Comparison of ENCODE assay signal across 11 cellular contexts in the genomic region with DNA sequence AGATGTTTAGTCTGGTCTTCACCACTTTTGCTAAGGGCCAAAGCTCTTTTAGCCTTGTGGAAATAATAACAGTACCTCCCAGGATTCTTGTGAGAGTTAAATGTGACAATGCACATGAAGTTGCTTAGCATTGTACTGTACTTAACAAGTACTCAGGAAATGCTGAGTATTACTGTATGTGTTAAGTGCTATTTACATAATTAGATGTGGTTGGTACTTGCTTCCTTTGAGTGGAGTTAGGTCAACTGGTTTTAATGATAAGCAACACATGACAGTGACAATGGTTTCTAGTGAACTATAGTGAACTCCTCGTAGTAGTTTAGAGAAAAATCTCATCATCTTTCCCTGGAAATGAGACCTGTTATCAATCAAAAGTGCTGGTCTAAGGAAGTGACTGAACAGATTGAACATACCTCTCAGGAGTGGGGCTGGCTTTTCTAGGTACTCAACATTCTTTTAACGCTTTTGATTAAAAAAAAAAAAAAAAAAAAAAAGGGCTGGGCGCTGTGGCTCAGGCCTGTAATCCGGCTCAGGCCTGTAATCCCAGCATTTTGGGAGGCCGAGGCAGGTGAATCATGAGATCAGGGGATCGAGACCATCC. TPM values are rescaled to one million over a fixed set of nuclear protein-coding genes. Genes with fewer than 3 reads are reported as not detected.
DNase-seq lines count a peak whose midpoint lies in the region; ATAC-seq and TF ChIP-seq lines count a peak whose summit lies in the region.
"Had no signal": no experiment of that assay in that cellular context is flagged by ENCODE, and none has a peak within 500 bp of the region (broad histone marks: within the 10 kb centered on the region; RNA-seq: fewer than 3 reads in every experiment).

No MANE protein-coding gene starts in this region.

- H3K4me3 ChIP-seq in foreskin fibroblast (ENCODE audit: low read depth in 1 of 2, low read length in 2 of 2) (no peak overlapping the region), A673 (ENCODE audit: low read depth, low read length, poor library complexity, severe bottlenecking) (no peak overlapping the region)

- CTCF ChIA-PET in MCF 10A (lab: Yijun Ruan, JAX) (interaction anchor here (0.6 to 1.2 kb wide), 4 partner anchors 10 to 87 kb away, joined by 3 read pairs; no protein-coding TSS in a partner anchor), A673 (lab: Charles Lee) (no interaction called here)

- H3K27me3 ChIP-seq in A673 (replicated peaks; ENCODE audit: insufficient read depth, low read depth, low read length, poor library complexity) = peaks cover under 1% of the 10 kb centered on the region

- peaks cover 25% of the 10 kb centered on the region for H3K4me1 Mint-ChIP-seq in CD14-positive monocyte
- peaks cover 5% of the 10 kb centered on the region for H3K4me1 Mint-ChIP-seq in MCF 10A (ENCODE audit: insufficient read depth, unreplicated experiment)
- H3K4me1 Mint-ChIP-seq: brain had no signal

- H3K4me3 Mint-ChIP-seq in CD14-positive monocyte (peak overlapping the region in 1 of 2 donors; percentile 75), MCF 10A (ENCODE audit: unreplicated experiment) (no peak overlapping the region)
- H3K4me3 Mint-ChIP-seq: brain had no signal

- H3K36me3 Mint-ChIP-seq in CD14-positive monocyte (peaks cover 0 to 3% of the 10 kb centered on the region in 2 donors), MCF 10A (ENCODE audit: insufficient read depth, unreplicated experiment) (peaks cover 5% of the 10 kb centered on the region)
- H3K36me3 Mint-ChIP-seq: brain had no signal

- H3K9me3 Mint-ChIP-seq in CD14-positive monocyte = peaks cover 2 to 19% (median 7%) of the 10 kb centered on the region in 7 donors
- no peaks in the 10 kb centered on the region for H3K9me3 Mint-ChIP-seq in MCF 10A (ENCODE audit: unreplicated experiment)

- no peaks in the 10 kb centered on the region for H3K4me1 ChIP-seq in A673 (ENCODE audit: insufficient read depth, low read length, poor library complexity, severe bottlenecking)

- TF ChIP-seq CTCF in CD14-positive monocyte (IDR thresholded peaks at IDR 0.05) = no peak
- TF ChIP-seq CTCF in foreskin fibroblast (IDR thresholded peaks at IDR 0.05; ENCODE audit: low read depth, low read length) = no peak
- TF ChIP-seq CTCF in MCF 10A (IDR thresholded peaks at IDR 0.05; ENCODE audit: unreplicated experiment) = no peak
- no peak for TF ChIP-seq CTCF in A673 (conservative IDR thresholded peaks at IDR 0.05; ENCODE audit: low read depth, low read length)

- DNase-seq in CD14-positive monocyte (ENCODE audit: low spot score) (no peak), MV-4-11 (lab: John Stamatoyannopoulos, UW) (peak; percentile 26), foreskin fibroblast (no peak), MCF 10A (ENCODE audit: unreplicated experiment) (no peak), A673 (ENCODE audit: low spot score) (no peak)
- DNase-seq: NCI-H2081 treated with DMSO at 0.1 percent for 48 hours; stimulated activated CD4-positive, alpha-beta T cell treated with anti-CD3 and anti-CD28 coated beads, Interleukin-4, amount 100 ng/mL, for 1 hour had no signal

- no peak overlapping the region for H3K27ac ChIP-seq in A673 (ENCODE audit: low read depth, low read length, poor library complexity, severe bottlenecking)

- ATAC-seq in GM19035 (IDR thresholded peaks at IDR 0.05; ENCODE audit: unreplicated experiment) (peak; percentile 65), HG02763 (IDR thresholded peaks at IDR 0.05; ENCODE audit: unreplicated experiment) (peak; percentile 64), HG03045 (IDR thresholded peaks at IDR 0.05; ENCODE audit: unreplicated experiment) (no peak)

- H3K36me3 ChIP-seq in A673 (ENCODE audit: insufficient read depth, low read length, poor library complexity, severe bottlenecking) = no peaks in the 10 kb centered on the region

- H3K27me3 Mint-ChIP-seq in CD14-positive monocyte (ENCODE audit: low read depth in 3 of 3) (peaks cover 31 to 43% (median 33%) of the 10 kb centered on the region in 3 donors), MCF 10A (ENCODE audit: insufficient read depth, unreplicated experiment) (no peaks in the 10 kb centered on the region)
- H3K27me3 Mint-ChIP-seq: brain had no signal

- intact Hi-C loops in CD14-positive monocyte (cut with micrococcal nuclease) = no loop called here
- intact Hi-C loops in MCF 10A (cut with micrococcal nuclease) = no loop called here
- intact Hi-C loops in A673 (cut with micrococcal nuclease; ENCODE audit: unreplicated experiment) = no loop called here

- H3K27ac Mint-ChIP-seq in CD14-positive monocyte = peak overlapping the region in 6 of 7 donors; percentile 46 to 88 (median 80)
- H3K27ac Mint-ChIP-seq in MCF 10A (ENCODE audit: low read depth, unreplicated experiment) = no peak overlapping the region

- POLR2A ChIA-PET in MCF 10A (lab: Yijun Ruan, JAX) (interaction anchor here (0.6 to 1.0 kb wide), 3 partner anchors 13 to 1561 kb away, joined by 3 to 4 read pairs (median 3); partner anchors contain the start of gene EEF1B2), A673 (lab: Charles Lee; ENCODE audit: low non-redundant PET) (interaction anchor here (0.6 kb wide), 1 partner anchor 86 kb away, joined by 15 read pairs; the partner anchor contains the start of genes EEF1B2 and NDUFS1)

- BruUV-seq in MCF 10A (replicated peaks; lab: Mats Ljungman, UMichigan) (no TSS peak), A673 (replicated peaks; lab: Mats Ljungman, UMichigan) (no TSS peak)

- H3K9me3 ChIP-seq in A673 (ENCODE audit: low read depth, low read length, poor library complexity, severe bottlenecking) = no peaks in the 10 kb centered on the region

RNA-seq across cellular contexts. Expression of gene ZDBF2, which starts 29.2 kb away (rescaled TPM):
- under 1 TPM in 1 of 2 donors, not detected in 1; 0.18 TPM for polyA plus RNA-seq in CD14-positive monocyte
- 15.6 and 21.3 TPM in 2 replicates for total RNA-seq in MCF 10A (2022)
- 0.75 and 1.8 TPM in 2 replicates for total RNA-seq in A673 (2021)
